Comparison of ENCODE assay signal across 8 cellular contexts in genomic region chr7:112391841-112392286, GRCh38. TPM values are rescaled to one million over a fixed set of nuclear protein-coding genes. Genes with fewer than 3 reads are reported as not detected.
DNase-seq lines count a peak whose midpoint lies in the region; ATAC-seq and TF ChIP-seq lines count a peak whose summit lies in the region.
"Not testable (repeated sequence)": the region's sequence is repeated elsewhere in the genome, so short reads cannot be mapped to it uniquely, and the experiment has no call there.

No MANE protein-coding gene starts in this region.

- DNase-seq in GDM1 (lab: John Stamatoyannopoulos, UW) (peak; percentile 41), NCI-H2029 treated with DMSO at 0.1 percent for 48 hours (lab: John Stamatoyannopoulos, UW) (peak; percentile 76), amniotic epithelial cell (ENCODE audit: low read depth) (peak; percentile 48), left ventricle myocardium inferior (peak; percentile 67), testis (peak; percentile 83)
- peak; percentile 72 for DNase-seq in T-helper 2 cell treated with Interferon-gamma antibody and Interleukin-4, amounts not matched to agents 5 μg/mL and 100 μg/mL, for 36 hours (ENCODE audit: low spot score)

- peak; percentile 59 for ATAC-seq in HG02763 (IDR thresholded peaks at IDR 0.05; ENCODE audit: unreplicated experiment)

- not testable (repeated sequence) for H3K36me3 ChIP-seq in left ventricle myocardium inferior; parathyroid adenoma (ENCODE audit: control insufficient read depth, insufficient read depth, low read length); testis (ENCODE audit: low read depth, missing control alignments)

- not testable (repeated sequence) for TF ChIP-seq CTCF in left ventricle myocardium inferior (IDR thresholded peaks at IDR 0.05; ENCODE audit: borderline replicate concordance); parathyroid adenoma (IDR thresholded peaks at IDR 0.05); testis (IDR thresholded peaks at IDR 0.05)

- peak overlapping the region; percentile 87 for H3K4me3 Mint-ChIP-seq in T-helper 2 cell treated with Interferon-gamma antibody and Interleukin-4, amounts not matched to agents 5 μg/mL and 100 μg/mL, for 36 hours

- peak overlapping the region; percentile 74 for H3K4me3 ChIP-seq in left ventricle myocardium inferior
- peak overlapping the region; percentile 56 for H3K4me3 ChIP-seq in parathyroid adenoma (ENCODE audit: low read depth, low read length)
- peak overlapping the region; percentile 53 to 69 for H3K4me3 ChIP-seq in testis

- not testable (repeated sequence) for H3K79me2 ChIP-seq in parathyroid adenoma

- 0% methylated on average over 2 to 27 of the region's 37 CpGs for WGBS in testis, 2 donors

- not testable (repeated sequence) for TF ChIP-seq POLR2A in testis (IDR thresholded peaks at IDR 0.05)

- peak overlapping the region; percentile 81 for H2AFZ ChIP-seq in parathyroid adenoma

- not testable (repeated sequence) for H3K9me3 ChIP-seq in left ventricle myocardium inferior (replicated peaks); parathyroid adenoma (ENCODE audit: control insufficient read depth, low read length); testis

- H3K4me1 Mint-ChIP-seq in T-helper 2 cell treated with Interferon-gamma antibody and Interleukin-4, amounts not matched to agents 5 μg/mL and 100 μg/mL, for 36 hours (ENCODE audit: low read depth), result peaks cover 11% of the 10 kb centered on the region

- H3K27ac Mint-ChIP-seq in T-helper 2 cell treated with Interferon-gamma antibody and Interleukin-4, amounts not matched to agents 5 μg/mL and 100 μg/mL, for 36 hours, result peak overlapping the region; percentile 83

- not testable (repeated sequence) for H3K9me3 Mint-ChIP-seq in T-helper 2 cell treated with Interferon-gamma antibody and Interleukin-4, amounts not matched to agents 5 μg/mL and 100 μg/mL, for 36 hours

- peaks cover 42% of the 10 kb centered on the region for H3K27me3 Mint-ChIP-seq in T-helper 2 cell treated with Interferon-gamma antibody and Interleukin-4, amounts not matched to agents 5 μg/mL and 100 μg/mL, for 36 hours (ENCODE audit: low read depth)

- peak overlapping the region; percentile 85 for H3K4me2 ChIP-seq in parathyroid adenoma (ENCODE audit: low read length)

- H3K4me1 ChIP-seq in left ventricle myocardium inferior, parathyroid adenoma, testis: not testable (repeated sequence)

- H3K9ac ChIP-seq in parathyroid adenoma, result not testable (repeated sequence)

- not testable (repeated sequence) for H3K27me3 ChIP-seq in left ventricle myocardium inferior (ENCODE audit: low read depth); parathyroid adenoma (ENCODE audit: control insufficient read depth, insufficient read depth, low read length); testis

- H3K27ac ChIP-seq in left ventricle myocardium inferior (replicated peaks), result peak overlapping the region; percentile 87
- peak overlapping the region; percentile 67 for H3K27ac ChIP-seq in parathyroid adenoma
- peak overlapping the region; percentile 77 to 82 for H3K27ac ChIP-seq in testis

- not testable (repeated sequence) for H3K36me3 Mint-ChIP-seq in T-helper 2 cell treated with Interferon-gamma antibody and Interleukin-4, amounts not matched to agents 5 μg/mL and 100 μg/mL, for 36 hours (ENCODE audit: low read depth)

- intact Hi-C loops in left ventricle myocardium inferior (cut with micrococcal nuclease); testis (cut with DNase I; ENCODE audit: low total_unique reads): not testable (repeated sequence)

RNA-seq across cellular contexts. Expression of gene IFRD1, which starts 58.4 kb away (rescaled TPM):
- total RNA-seq in left ventricle myocardium inferior (24.6 TPM), testis (10 to 100 TPM; 84.7 to 99.8 TPM)
- 50.9 TPM for polyA plus RNA-seq in testis (ENCODE audit: insufficient read depth, low read depth, low replicate concordance)

Comparison
In these comparisons a context has a peak if more than half of its experiments do, and no peak if none do; other contexts are left out.
1. Peak in every context shown above with its lines: DNase-seq, ATAC-seq, H3K4me3 ChIP-seq and H3K27ac ChIP-seq.